In genomic region chr1:174569240-174569639, GRCh38 we compare ENCODE assay signal across 34 cellular contexts.
"Had no signal": no experiment of that assay in that cellular context is flagged by ENCODE, and none has a peak within 500 bp of the region (broad histone marks: within the 10 kb centered on the region; RNA-seq: fewer than 3 reads in every experiment).

No MANE protein-coding gene starts in this region.

- H3K4me3 ChIP-seq: ascending aorta, breast epithelium, cardiac muscle cell, coronary artery, dorsolateral prefrontal cortex, gastrocnemius medialis, heart left ventricle had no signal

- H3K27me3 Mint-ChIP-seq: activated CD4-positive, alpha-beta memory T cell treated with anti-CD3 and anti-CD28 coated beads, Interleukin-2, amount 10 ng/mL, durations not matched to agents 7 days and 5 days; activated CD4-positive, alpha-beta T cell treated with anti-CD3 and anti-CD28 coated beads, Interleukin-2, amount 10 ng/mL, durations not matched to agents 7 days and 5 days; activated naive CD4-positive, alpha-beta T cell treated with anti-CD3 and anti-CD28 coated beads, Interleukin-2, amount 10 ng/mL, durations not matched to agents 7 days and 5 days; activated naive CD8-positive, alpha-beta T cell treated with anti-CD3 and anti-CD28 coated beads, Interleukin-2, amount 10 ng/mL, durations not matched to agents 7 days and 5 days; activated T-cell treated with anti-CD3 and anti-CD28 coated beads, Interleukin-2, amount 50 U/mL, for 24 hours; brain; dendritic cell treated with granulocyte-macrophage colony-stimulating factor and Interleukin-4, amounts not matched to agents 40 ng/mL and 50 ng/mL, for 4 days; T-helper 17 cell had no signal

- H3K36me3 ChIP-seq: ascending aorta, breast epithelium, cardiac muscle cell, gastrocnemius medialis, heart left ventricle had no signal

- H3K27me3 ChIP-seq: ascending aorta, breast epithelium, cardiac muscle cell, dorsolateral prefrontal cortex, foreskin keratinocyte, gastrocnemius medialis, heart left ventricle had no signal

- H3K4me1 ChIP-seq: ascending aorta, breast epithelium, foreskin keratinocyte, gastrocnemius medialis, heart left ventricle had no signal

- ATAC-seq: activated naive CD4-positive, alpha-beta T cell treated with anti-CD3 and anti-CD28 coated beads, Interleukin-2, amount 50 U/mL, for 72 hours; activated T-cell treated with anti-CD3 and anti-CD28 coated beads, Interleukin-2, amount 50 U/mL, for 72 hours; esophagus mucosa; foreskin keratinocyte; gastrocnemius medialis; heart left ventricle; T-helper 17 cell had no signal

- H3K36me3 Mint-ChIP-seq: activated naive CD4-positive, alpha-beta T cell treated with anti-CD3 and anti-CD28 coated beads, Interleukin-2, amount 10 ng/mL, durations not matched to agents 7 days and 5 days; brain had no signal

- H3K4me3 Mint-ChIP-seq: activated CD4-positive, alpha-beta memory T cell treated with anti-CD3 and anti-CD28 coated beads, Interleukin-2, amount 10 ng/mL, durations not matched to agents 7 days and 5 days; activated CD4-positive, alpha-beta T cell treated with anti-CD3 and anti-CD28 coated beads, Interleukin-2, amount 10 ng/mL, durations not matched to agents 7 days and 5 days; activated naive CD4-positive, alpha-beta T cell treated with anti-CD3 and anti-CD28 coated beads, Interleukin-2, amount 10 ng/mL, durations not matched to agents 7 days and 5 days; activated naive CD8-positive, alpha-beta T cell treated with anti-CD3 and anti-CD28 coated beads, Interleukin-2, amount 10 ng/mL, durations not matched to agents 7 days and 5 days; activated T-cell treated with anti-CD3 and anti-CD28 coated beads, Interleukin-2, amount 50 U/mL, for 24 hours; activated T-cell treated with anti-CD3 and anti-CD28 coated beads, Interleukin-2, amount 50 U/mL, for 72 hours; brain; dendritic cell treated with granulocyte-macrophage colony-stimulating factor and Interleukin-4, amounts not matched to agents 40 ng/mL and 50 ng/mL, for 4 days; endodermal cell; T-helper 17 cell; T-helper 2 cell treated with Interferon-gamma antibody and Interleukin-4, amounts not matched to agents 5 μg/mL and 100 μg/mL, for 36 hours had no signal

- DNase-seq: activated CD4-positive, alpha-beta memory T cell treated with anti-CD3 and anti-CD28 coated beads, Interleukin-2, amount 10 ng/mL, durations not matched to agents 7 days and 5 days; activated CD4-positive, alpha-beta T cell treated with anti-CD3 and anti-CD28 coated beads for 1 hour; activated CD4-positive, alpha-beta T cell treated with anti-CD3 and anti-CD28 coated beads for 4 hours; activated CD4-positive, alpha-beta T cell treated with anti-CD3 and anti-CD28 coated beads, Interleukin-2, amount 10 ng/mL, durations not matched to agents 7 days and 5 days; activated CD4-positive, alpha-beta T cell treated with anti-CD3 and anti-CD28 coated beads, Interleukin-2, amount 50 U/mL, for 4 hours; activated CD8-positive, alpha-beta memory T cell treated with anti-CD3 and anti-CD28 coated beads, Interleukin-2, amount 50 U/mL, for 48 hours; activated gamma-delta T cell; activated naive CD4-positive, alpha-beta T cell; activated naive CD4-positive, alpha-beta T cell treated with anti-CD3 and anti-CD28 coated beads, Interleukin-2, amount 10 ng/mL, durations not matched to agents 7 days and 5 days; activated naive CD8-positive, alpha-beta T cell treated with anti-CD3 and anti-CD28 coated beads, Interleukin-2, amount 10 ng/mL, durations not matched to agents 7 days and 5 days; activated T-cell treated with anti-CD3 and anti-CD28 coated beads for 4 hours; activated T-cell treated with anti-CD3 and anti-CD28 coated beads, Interleukin-2, amount 50 U/mL, for 24 hours; activated T-cell treated with anti-CD3 and anti-CD28 coated beads, Interleukin-2, amount 50 U/mL, for 72 hours; central memory CD4-positive, alpha-beta T cell; cerebellar nuclear complex; dorsolateral prefrontal cortex; effector memory CD4-positive, alpha-beta T cell; endodermal cell; foreskin keratinocyte; gastrocnemius medialis; glutamatergic neuron; heart left ventricle; T-helper 1 cell; T-helper 17 cell; T1000 had no signal

- H3K4me1 Mint-ChIP-seq: activated CD4-positive, alpha-beta memory T cell treated with anti-CD3 and anti-CD28 coated beads, Interleukin-2, amount 10 ng/mL, durations not matched to agents 7 days and 5 days; activated CD4-positive, alpha-beta T cell treated with anti-CD3 and anti-CD28 coated beads, Interleukin-2, amount 10 ng/mL, durations not matched to agents 7 days and 5 days; activated naive CD4-positive, alpha-beta T cell treated with anti-CD3 and anti-CD28 coated beads, Interleukin-2, amount 10 ng/mL, durations not matched to agents 7 days and 5 days; activated naive CD8-positive, alpha-beta T cell treated with anti-CD3 and anti-CD28 coated beads, Interleukin-2, amount 10 ng/mL, durations not matched to agents 7 days and 5 days; brain; endodermal cell; T-helper 17 cell had no signal

- H3K27ac ChIP-seq: ascending aorta, breast epithelium, cardiac muscle cell, coronary artery, dorsolateral prefrontal cortex, foreskin keratinocyte, gastrocnemius medialis, heart left ventricle had no signal

- H3K9me3 ChIP-seq: ascending aorta, gastrocnemius medialis, heart left ventricle had no signal

- H3K27ac Mint-ChIP-seq: activated CD4-positive, alpha-beta memory T cell treated with anti-CD3 and anti-CD28 coated beads, Interleukin-2, amount 10 ng/mL, durations not matched to agents 7 days and 5 days; activated CD4-positive, alpha-beta T cell treated with anti-CD3 and anti-CD28 coated beads, Interleukin-2, amount 10 ng/mL, durations not matched to agents 7 days and 5 days; activated naive CD4-positive, alpha-beta T cell treated with anti-CD3 and anti-CD28 coated beads, Interleukin-2, amount 10 ng/mL, durations not matched to agents 7 days and 5 days; activated naive CD4-positive, alpha-beta T cell treated with anti-CD3 and anti-CD28 coated beads, Interleukin-2, amount 50 U/mL, for 72 hours; activated naive CD8-positive, alpha-beta T cell treated with anti-CD3 and anti-CD28 coated beads, Interleukin-2, amount 10 ng/mL, durations not matched to agents 7 days and 5 days; activated T-cell treated with anti-CD3 and anti-CD28 coated beads, Interleukin-2, amount 50 U/mL, for 24 hours; activated T-cell treated with anti-CD3 and anti-CD28 coated beads, Interleukin-2, amount 50 U/mL, for 72 hours; brain; dendritic cell treated with granulocyte-macrophage colony-stimulating factor and Interleukin-4, amounts not matched to agents 40 ng/mL and 50 ng/mL, for 4 days; endodermal cell; T-helper 17 cell; T-helper 2 cell treated with Interferon-gamma antibody and Interleukin-4, amounts not matched to agents 5 μg/mL and 100 μg/mL, for 36 hours had no signal
